ENCODE assay signal across 17 cellular contexts in genomic region chr1:117576236-117576635, GRCh38. TPM values are rescaled to one million over a fixed set of nuclear protein-coding genes. Genes with fewer than 3 reads are reported as not detected.
DNase-seq lines count a peak whose midpoint lies in the region; ATAC-seq and TF ChIP-seq lines count a peak whose summit lies in the region.
"Had no signal": no experiment of that assay in that cellular context is flagged by ENCODE, and none has a peak within 500 bp of the region (broad histone marks: within the 10 kb centered on the region; RNA-seq: fewer than 3 reads in every experiment).

No MANE protein-coding gene starts in this region.

- H3K36me3 ChIP-seq in RWPE2 (ENCODE audit: low read depth), result no peaks in the 10 kb centered on the region
- H3K36me3 ChIP-seq: BLaER1 had no signal

- POLR2A ChIA-PET in activated CD4-positive, alpha-beta T cell treated with anti-CD3 and anti-CD28 coated beads for 36 hours (lab: Charles Lee), result interaction anchor here (1.0 kb wide), 1 partner anchor 80 kb away, joined by 5 read pairs; no protein-coding TSS in a partner anchor

- ATAC-seq in activated T-cell treated with anti-CD3 and anti-CD28 coated beads, Interleukin-2, amount 50 U/mL, for 4 hours, result no peak
- no peak for ATAC-seq in RWPE2 (ENCODE audit: low read depth)
- no peak for ATAC-seq in left lobe of liver
- no peak for ATAC-seq in stimulated activated effector memory CD8-positive, alpha-beta T cell treated with anti-CD3 and anti-CD28 coated beads, Interleukin-12 subunit alpha, Interleukin-12 subunit beta, amount 100 ng/mL, for 72 hours
- ATAC-seq in activated CD4-positive, alpha-beta T cell treated with anti-CD3 and anti-CD28 coated beads for 36 hours, result no peak

- intact Hi-C loops in activated CD4-positive, alpha-beta T cell treated with anti-CD3 and anti-CD28 coated beads for 36 hours (cut with DNase I, micrococcal nuclease), result no loop called here

- no peaks in the 10 kb centered on the region for H3K9me3 Mint-ChIP-seq in activated T-cell treated with anti-CD3 and anti-CD28 coated beads, Interleukin-2, amount 50 U/mL, for 24 hours
- no peaks in the 10 kb centered on the region for H3K9me3 Mint-ChIP-seq in activated T-cell treated with anti-CD3 and anti-CD28 coated beads, Interleukin-2, amount 50 U/mL, for 4 hours
- H3K9me3 Mint-ChIP-seq in stimulated activated effector memory CD8-positive, alpha-beta T cell treated with anti-CD3 and anti-CD28 coated beads, Interleukin-12 subunit alpha, Interleukin-12 subunit beta, amount 100 ng/mL, for 72 hours, result no peaks in the 10 kb centered on the region
- no peaks in the 10 kb centered on the region for H3K9me3 Mint-ChIP-seq in endothelial cell (ENCODE audit: unreplicated experiment)
- no peaks in the 10 kb centered on the region for H3K9me3 Mint-ChIP-seq in activated CD4-positive, alpha-beta T cell treated with anti-CD3 and anti-CD28 coated beads for 36 hours (ENCODE audit: low read depth)
- H3K9me3 Mint-ChIP-seq: CD4-positive, alpha-beta T cell; HFFc6 had no signal

- no peak overlapping the region for H3K27ac Mint-ChIP-seq in activated T-cell treated with anti-CD3 and anti-CD28 coated beads, Interleukin-2, amount 50 U/mL, for 24 hours
- peak overlapping the region; percentile 41 for H3K27ac Mint-ChIP-seq in stimulated activated effector memory CD8-positive, alpha-beta T cell treated with anti-CD3 and anti-CD28 coated beads, Interleukin-12 subunit alpha, Interleukin-12 subunit beta, amount 100 ng/mL, for 72 hours
- H3K27ac Mint-ChIP-seq in endothelial cell (ENCODE audit: unreplicated experiment), result no peak overlapping the region
- no peak overlapping the region for H3K27ac Mint-ChIP-seq in activated CD4-positive, alpha-beta T cell treated with anti-CD3 and anti-CD28 coated beads for 36 hours
- H3K27ac Mint-ChIP-seq: CD4-positive, alpha-beta T cell; HFFc6 had no signal

- H3K4me1 ChIP-seq in RWPE2 (ENCODE audit: insufficient read depth, poor library complexity, severe bottlenecking), result no peaks in the 10 kb centered on the region
- H3K4me1 ChIP-seq: BLaER1 had no signal

- H3K4me1 Mint-ChIP-seq in activated T-cell treated with anti-CD3 and anti-CD28 coated beads, Interleukin-2, amount 50 U/mL, for 24 hours (ENCODE audit: low read depth), result peaks cover 24% of the 10 kb centered on the region
- H3K4me1 Mint-ChIP-seq in activated T-cell treated with anti-CD3 and anti-CD28 coated beads, Interleukin-2, amount 50 U/mL, for 4 hours (ENCODE audit: low read depth), result peaks cover 23% of the 10 kb centered on the region
- peaks cover 28% of the 10 kb centered on the region for H3K4me1 Mint-ChIP-seq in stimulated activated effector memory CD8-positive, alpha-beta T cell treated with anti-CD3 and anti-CD28 coated beads, Interleukin-12 subunit alpha, Interleukin-12 subunit beta, amount 100 ng/mL, for 72 hours
- peaks cover 7% of the 10 kb centered on the region for H3K4me1 Mint-ChIP-seq in endothelial cell (ENCODE audit: unreplicated experiment)
- H3K4me1 Mint-ChIP-seq in activated CD4-positive, alpha-beta T cell treated with anti-CD3 and anti-CD28 coated beads for 36 hours, result peaks cover 17% of the 10 kb centered on the region

- no peaks in the 10 kb centered on the region for H3K27me3 Mint-ChIP-seq in activated T-cell treated with anti-CD3 and anti-CD28 coated beads, Interleukin-2, amount 50 U/mL, for 24 hours
- H3K27me3 Mint-ChIP-seq in activated T-cell treated with anti-CD3 and anti-CD28 coated beads, Interleukin-2, amount 50 U/mL, for 4 hours (ENCODE audit: low read depth), result no peaks in the 10 kb centered on the region
- H3K27me3 Mint-ChIP-seq in endothelial cell (ENCODE audit: unreplicated experiment), result peaks cover 12% of the 10 kb centered on the region
- no peaks in the 10 kb centered on the region for H3K27me3 Mint-ChIP-seq in activated CD4-positive, alpha-beta T cell treated with anti-CD3 and anti-CD28 coated beads for 36 hours
- H3K27me3 Mint-ChIP-seq: CD4-positive, alpha-beta T cell had no signal

- H3K4me3 Mint-ChIP-seq in activated T-cell treated with anti-CD3 and anti-CD28 coated beads, Interleukin-2, amount 50 U/mL, for 24 hours, result no peak overlapping the region
- no peak overlapping the region for H3K4me3 Mint-ChIP-seq in activated T-cell treated with anti-CD3 and anti-CD28 coated beads, Interleukin-2, amount 50 U/mL, for 4 hours
- H3K4me3 Mint-ChIP-seq in stimulated activated effector memory CD8-positive, alpha-beta T cell treated with anti-CD3 and anti-CD28 coated beads, Interleukin-12 subunit alpha, Interleukin-12 subunit beta, amount 100 ng/mL, for 72 hours, result no peak overlapping the region
- no peak overlapping the region for H3K4me3 Mint-ChIP-seq in endothelial cell (ENCODE audit: unreplicated experiment)
- H3K4me3 Mint-ChIP-seq in activated CD4-positive, alpha-beta T cell treated with anti-CD3 and anti-CD28 coated beads for 36 hours, result no peak overlapping the region
- H3K4me3 Mint-ChIP-seq: CD4-positive, alpha-beta T cell; HFFc6 had no signal

- CTCF ChIA-PET in activated CD4-positive, alpha-beta T cell treated with anti-CD3 and anti-CD28 coated beads for 36 hours (lab: Charles Lee), result interaction anchor here (0.7 to 1.2 kb wide), 2 partner anchors 63 to 308 kb away, joined by 3 read pairs; no protein-coding TSS in a partner anchor

- no peaks in the 10 kb centered on the region for H3K9me3 ChIP-seq in RWPE2 (ENCODE audit: severe bottlenecking)
- H3K9me3 ChIP-seq: BLaER1 had no signal

- no peak overlapping the region for H3K4me3 ChIP-seq in RWPE2 (ENCODE audit: severe bottlenecking)
- H3K4me3 ChIP-seq: BLaER1 had no signal

- peak; percentile 17 for DNase-seq in activated T-cell treated with anti-CD3 and anti-CD28 coated beads, Interleukin-2, amount 50 U/mL, for 24 hours
- no peak for DNase-seq in activated T-cell treated with anti-CD3 and anti-CD28 coated beads, Interleukin-2, amount 50 U/mL, for 4 hours
- DNase-seq in RWPE2 (ENCODE audit: low spot score) (peak; percentile 30), left lobe of liver (ENCODE audit: low spot score) (peak; percentile 36), DMS114 treated with DMSO at 0.1 percent for 48 hours (lab: John Stamatoyannopoulos, UW; ENCODE audit: unreplicated experiment) (no peak), endothelial cell (ENCODE audit: low spot score) (no peak)
- DNase-seq in stimulated activated effector memory CD8-positive, alpha-beta T cell treated with anti-CD3 and anti-CD28 coated beads, Interleukin-12 subunit alpha, Interleukin-12 subunit beta, amount 100 ng/mL, for 72 hours (ENCODE audit: low spot score in 2 of 2), result no peak
- no peak for DNase-seq in activated CD4-positive, alpha-beta T cell treated with anti-CD3 and anti-CD28 coated beads for 36 hours
- DNase-seq: 8988T, AML-193, Calu3, DMS 273 treated with DMSO at 0.1 percent for 48 hours, DMS79, HCEC 1CT, HFFc6 had no signal

- H3K27ac ChIP-seq in RWPE2 (ENCODE audit: poor library complexity, severe bottlenecking), result no peak overlapping the region
- H3K27ac ChIP-seq: BLaER1 had no signal

- H3K36me3 Mint-ChIP-seq in activated T-cell treated with anti-CD3 and anti-CD28 coated beads, Interleukin-2, amount 50 U/mL, for 24 hours (ENCODE audit: low read depth), result no peaks in the 10 kb centered on the region
- H3K36me3 Mint-ChIP-seq in activated T-cell treated with anti-CD3 and anti-CD28 coated beads, Interleukin-2, amount 50 U/mL, for 4 hours (ENCODE audit: insufficient read depth), result no peaks in the 10 kb centered on the region
- no peaks in the 10 kb centered on the region for H3K36me3 Mint-ChIP-seq in stimulated activated effector memory CD8-positive, alpha-beta T cell treated with anti-CD3 and anti-CD28 coated beads, Interleukin-12 subunit alpha, Interleukin-12 subunit beta, amount 100 ng/mL, for 72 hours
- peaks cover 6% of the 10 kb centered on the region for H3K36me3 Mint-ChIP-seq in endothelial cell (ENCODE audit: low read depth, unreplicated experiment)
- no peaks in the 10 kb centered on the region for H3K36me3 Mint-ChIP-seq in activated CD4-positive, alpha-beta T cell treated with anti-CD3 and anti-CD28 coated beads for 36 hours (ENCODE audit: low read depth)

- H3K27me3 ChIP-seq in RWPE2 (ENCODE audit: insufficient read depth, poor library complexity, severe bottlenecking), result no peaks in the 10 kb centered on the region
- H3K27me3 ChIP-seq: BLaER1 had no signal

- TF ChIP-seq CTCF in RWPE2 (IDR thresholded peaks at IDR 0.05; ENCODE audit: poor library complexity, severe bottlenecking) (no peak), endothelial cell (IDR thresholded peaks at IDR 0.05; ENCODE audit: unreplicated experiment) (no peak)

RNA-seq across cellular contexts. Expression of gene TENT5C, which starts 29.6 kb away (rescaled TPM):
- total RNA-seq in activated T-cell treated with anti-CD3 and anti-CD28 coated beads, Interleukin-2, amount 50 U/mL, for 4 hours, result 1 to 10 TPM; 3.6 to 5.8 (median 5.6) TPM
- total RNA-seq in left lobe of liver (2.4 TPM), endothelial cell (ENCODE audit: unreplicated experiment) (0.05 TPM)
- 1 to 10 TPM; 6.0 to 6.4 TPM for total RNA-seq in activated CD4-positive, alpha-beta T cell treated with anti-CD3 and anti-CD28 coated beads for 36 hours

Comparison
In these comparisons a context has a peak if more than half of its experiments do, and no peak if none do; other contexts are left out.
1. DNase-seq: peak in activated T-cell treated with anti-CD3 and anti-CD28 coated beads, Interleukin-2, amount 50 U/mL, for 24 hours (single experiment), RWPE2 (single experiment) and left lobe of liver (single experiment); none in activated T-cell treated with anti-CD3 and anti-CD28 coated beads, Interleukin-2, amount 50 U/mL, for 4 hours (single experiment), stimulated activated effector memory CD8-positive, alpha-beta T cell treated with anti-CD3 and anti-CD28 coated beads, Interleukin-12 subunit alpha, Interleukin-12 subunit beta, amount 100 ng/mL, for 72 hours (0 of 2), DMS114 treated with DMSO at 0.1 percent for 48 hours (single experiment), endothelial cell (single experiment) and activated CD4-positive, alpha-beta T cell treated with anti-CD3 and anti-CD28 coated beads for 36 hours (single experiment).